Comparison of ENCODE assay signal across 8 cellular contexts in genomic region chr20:21099653-21100589, GRCh38.
DNase-seq lines count a peak whose midpoint lies in the region; ATAC-seq and TF ChIP-seq lines count a peak whose summit lies in the region.

No MANE protein-coding gene starts in this region.

- H3K4me1 ChIP-seq in iPS DF 6.9 (ENCODE audit: control insufficient read depth, insufficient read depth, low read length) = peaks cover 8% of the 10 kb centered on the region

- peaks cover 72% of the 10 kb centered on the region for H3K27me3 Mint-ChIP-seq in activated naive CD4-positive, alpha-beta T cell treated with anti-CD3 and anti-CD28 coated beads, Interleukin-2, amount 50 U/mL, for 24 hours

- WGBS in iPS DF 6.9 (ENCODE audit: insufficient coverage, insufficient read length) = no CpG with 5 or more reads among the region's 48 CpGs

- H3K4me1 Mint-ChIP-seq in activated naive CD4-positive, alpha-beta T cell treated with anti-CD3 and anti-CD28 coated beads, Interleukin-2, amount 50 U/mL, for 24 hours = peaks cover 29% of the 10 kb centered on the region

- no peaks in the 10 kb centered on the region for H3K9me3 ChIP-seq in iPS DF 6.9 (ENCODE audit: control insufficient read depth, insufficient read depth, low read length)

- no peak overlapping the region for H3K27ac Mint-ChIP-seq in activated naive CD4-positive, alpha-beta T cell treated with anti-CD3 and anti-CD28 coated beads, Interleukin-2, amount 50 U/mL, for 24 hours

- peaks cover 39% of the 10 kb centered on the region for H3K27me3 ChIP-seq in iPS DF 6.9 (ENCODE audit: control insufficient read depth, insufficient read depth, low read length)

- H3K36me3 Mint-ChIP-seq in activated naive CD4-positive, alpha-beta T cell treated with anti-CD3 and anti-CD28 coated beads, Interleukin-2, amount 50 U/mL, for 24 hours = peaks cover 1% of the 10 kb centered on the region

- peak; percentile 39 for ATAC-seq in HG02798 (IDR thresholded peaks at IDR 0.05; ENCODE audit: poor library complexity, unreplicated experiment)

- H3K27ac ChIP-seq in iPS DF 6.9 (ENCODE audit: low read length) = no peak overlapping the region

- TF ChIP-seq CTCF in GM12875 (IDR thresholded peaks at IDR 0.05; ENCODE audit: borderline replicate concordance, insufficient read depth, low read depth, low read length) = no peak

- H3K4me3 Mint-ChIP-seq in activated naive CD4-positive, alpha-beta T cell treated with anti-CD3 and anti-CD28 coated beads, Interleukin-2, amount 50 U/mL, for 24 hours = peak overlapping the region; percentile 87

- DNase-seq in NCI-H82 (lab: John Stamatoyannopoulos, UW) (peak; percentile 60), iPS DF 6.9 (ENCODE audit: low read depth, low spot score) (no peak), NCI-H2107 treated with DMSO at 0.1 percent for 48 hours (lab: John Stamatoyannopoulos, UW; ENCODE audit: unreplicated experiment) (no peak), dedifferentiated amniotic fluid mesenchymal stem cell (ENCODE audit: extremely low spot score) (no peak)
- DNase-seq in stimulated activated CD4-positive, alpha-beta T cell treated with anti-CD3 and anti-CD28 coated beads, Interleukin-2, amount 100 ng/mL, for 24 hours = peak; percentile 43 to 59

- peak overlapping the region; percentile 48 for H3K4me3 ChIP-seq in GM12875 (ENCODE audit: low read depth, low read length)
- peak overlapping the region; percentile 37; the same call in 1 of the 2 replicates for H3K4me3 ChIP-seq in iPS DF 6.9 (ENCODE audit: low read length)

- no peaks in the 10 kb centered on the region for H3K9me3 Mint-ChIP-seq in activated naive CD4-positive, alpha-beta T cell treated with anti-CD3 and anti-CD28 coated beads, Interleukin-2, amount 50 U/mL, for 24 hours

- no peaks in the 10 kb centered on the region for H3K36me3 ChIP-seq in iPS DF 6.9 (ENCODE audit: control insufficient read depth, insufficient read depth, low read length)

Comparison
In these comparisons a context has a peak if more than half of its experiments do, and no peak if none do; other contexts are left out.
1. DNase-seq: peak in NCI-H82 (single experiment) and stimulated activated CD4-positive, alpha-beta T cell treated with anti-CD3 and anti-CD28 coated beads, Interleukin-2, amount 100 ng/mL, for 24 hours (2 of 2); none in iPS DF 6.9 (single experiment), NCI-H2107 treated with DMSO at 0.1 percent for 48 hours (single experiment) and dedifferentiated amniotic fluid mesenchymal stem cell (single experiment).